Comparison of ENCODE assay signal across 11 cellular contexts in the genomic region with DNA sequence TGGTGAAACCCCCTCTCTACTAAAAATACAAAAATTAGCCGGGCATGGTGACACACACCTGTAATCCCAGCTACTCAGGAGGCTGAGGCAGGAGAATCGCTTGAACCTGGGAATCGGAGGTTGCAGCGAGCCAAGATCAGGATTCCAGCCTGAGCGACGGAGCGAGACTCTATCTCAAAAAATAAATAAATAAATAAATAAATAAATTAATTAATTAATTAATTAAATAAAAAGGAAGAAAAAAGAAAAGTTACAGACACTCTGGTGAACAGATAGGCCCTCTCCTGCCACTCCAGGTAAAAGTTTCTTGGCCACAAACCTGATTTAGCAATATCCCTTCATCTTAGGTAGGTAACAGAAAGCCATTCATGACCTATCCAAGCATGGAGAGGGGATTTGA. TPM values are rescaled to one million over a fixed set of nuclear protein-coding genes. Genes with fewer than 3 reads are reported as not detected.
"Had no signal": no experiment of that assay in that cellular context is flagged by ENCODE, and none has a peak within 500 bp of the region (broad histone marks: within the 10 kb centered on the region; RNA-seq: fewer than 3 reads in every experiment).

No MANE protein-coding gene starts in this region.

RNA-seq across cellular contexts. Expression of gene ZNF705A, which starts 26.1 kb away (rescaled TPM):
- total RNA-seq: OCI-LY7, PC-3, PC-9, Peyer's patch, Right ventricle myocardium inferior, Right ventricle myocardium superior, RPMI7951, SJCRH30, SJSA1, SK-MEL-5 had no signal
- polyA plus RNA-seq: SK-N-SH had no signal

RNA-seq across cellular contexts. Expression of gene FAM90A1, which starts 44.5 kb away (rescaled TPM):
- total RNA-seq: OCI-LY7, PC-3, Right ventricle myocardium superior, RPMI7951, SJSA1, SK-MEL-5 had no signal
- polyA plus RNA-seq: SK-N-SH had no signal

RNA-seq across cellular contexts. Expression of gene CLEC4A, which starts 59.5 kb away (rescaled TPM):
- total RNA-seq: PC-9, SJSA1 had no signal
